Comparison of ENCODE assay signal across 1 cellular context in genomic region chr4:149145803-149146202, GRCh38.
TF ChIP-seq lines count a peak whose summit lies in the region.

No MANE protein-coding gene starts in this region.

TF ChIP-seq in WTC11, 78 proteins besides CTCF, POLR2A, EP300 and RAD21 (continued from another document):
- TF ChIP-seq AFF4 (CRISPR knock-in tag; IDR thresholded peaks at IDR 0.05; ENCODE audit: borderline replicate concordance) (no peak), HMGA2 (CRISPR knock-in tag; IDR thresholded peaks at IDR 0.05) (no peak), MXD4 (CRISPR knock-in tag; IDR thresholded peaks at IDR 0.05; ENCODE audit: borderline replicate concordance) (no peak), RORB (CRISPR knock-in tag; IDR thresholded peaks at IDR 0.05) (no peak), CREB1 (CRISPR knock-in tag; IDR thresholded peaks at IDR 0.05) (no peak)
